ENCODE assay signal across 29 cellular contexts in the genomic region with DNA sequence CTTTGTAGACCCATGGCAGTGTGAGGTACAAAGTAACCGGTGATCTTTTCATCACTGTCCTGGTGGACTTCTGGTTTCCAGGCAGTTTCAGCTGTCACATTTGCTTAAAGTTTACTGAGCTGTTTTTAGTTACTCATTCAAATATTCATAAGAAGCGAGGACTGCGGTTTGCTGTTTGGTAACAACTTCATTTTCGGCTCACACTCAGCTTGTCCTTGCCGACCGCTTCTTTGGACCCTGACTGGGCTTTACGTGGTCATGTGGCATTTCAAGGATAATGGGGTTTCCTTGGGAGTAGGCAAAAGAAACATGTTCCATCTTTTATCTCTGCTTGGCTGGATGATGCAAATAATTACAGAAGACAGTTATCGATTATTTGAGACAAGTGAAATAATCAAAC.
"Had no signal": no experiment of that assay in that cellular context is flagged by ENCODE, and none has a peak within 500 bp of the region (broad histone marks: within the 10 kb centered on the region; RNA-seq: fewer than 3 reads in every experiment).

No MANE protein-coding gene starts in this region.

- H3K4me3 ChIP-seq: ascending aorta, cardiac muscle cell had no signal

- H3K9me3 ChIP-seq: ascending aorta had no signal

- H3K36me3 ChIP-seq: ascending aorta, cardiac muscle cell, WERI-Rb-1 had no signal

- DNase-seq: activated CD4-positive, alpha-beta memory T cell treated with anti-CD3 and anti-CD28 coated beads, Interleukin-2, amount 10 ng/mL, durations not matched to agents 7 days and 5 days; activated CD4-positive, alpha-beta T cell treated with anti-CD3 and anti-CD28 coated beads for 1 hour; activated CD4-positive, alpha-beta T cell treated with anti-CD3 and anti-CD28 coated beads for 36 hours; activated CD4-positive, alpha-beta T cell treated with anti-CD3 and anti-CD28 coated beads for 48 hours; activated CD4-positive, alpha-beta T cell treated with anti-CD3 and anti-CD28 coated beads, Interleukin-2, amount 10 ng/mL, durations not matched to agents 7 days and 5 days; activated CD4-positive, alpha-beta T cell treated with anti-CD3 and anti-CD28 coated beads, Interleukin-2, amount 50 U/mL, for 48 hours; activated CD4-positive, CD25-positive, alpha-beta regulatory T cell; activated CD8-positive, alpha-beta memory T cell treated with anti-CD3 and anti-CD28 coated beads for 24 hours; activated CD8-positive, alpha-beta memory T cell treated with anti-CD3 and anti-CD28 coated beads, Interleukin-2, amount 10 ng/mL, durations not matched to agents 7 days and 5 days; activated CD8-positive, alpha-beta memory T cell treated with anti-CD3 and anti-CD28 coated beads, Interleukin-2, amount 50 U/mL, for 48 hours; activated CD8-positive, alpha-beta T cell treated with anti-CD3 and anti-CD28 coated beads, Interleukin-2, amount 10 ng/mL, durations not matched to agents 7 days and 5 days; activated effector memory CD4-positive, alpha-beta T cell treated with Interleukin-2 at 50 U/mL for 16 hours; activated gamma-delta T cell; activated naive CD4-positive, alpha-beta T cell treated with anti-CD3 and anti-CD28 coated beads, Interleukin-2, amount 10 ng/mL, durations not matched to agents 7 days and 5 days; activated naive CD4-positive, alpha-beta T cell treated with Interleukin-2 at 50 U/mL for 16 hours; activated naive CD8-positive, alpha-beta T cell treated with anti-CD3 and anti-CD28 coated beads, Interleukin-2, amount 10 ng/mL, durations not matched to agents 7 days and 5 days; activated naive CD8-positive, alpha-beta T cell treated with anti-CD3 and anti-CD28 coated beads, Interleukin-2, amount 50 U/mL, for 24 hours; activated T-cell treated with anti-CD3 and anti-CD28 coated beads, Interleukin-2, amount 50 U/mL, for 24 hours; activated T-cell treated with anti-CD3 and anti-CD28 coated beads, Interleukin-2, amount 50 U/mL, for 48 hours; amygdala; anterior cingulate cortex; caudate nucleus; cerebellar nuclear complex; T-helper 1 cell; T-helper 2 cell; T-helper 9 cell; WERI-Rb-1 had no signal

- H3K27me3 ChIP-seq: ascending aorta, cardiac muscle cell had no signal

- H3K27ac ChIP-seq: ascending aorta, cardiac muscle cell, WERI-Rb-1 had no signal
